In the genomic region with DNA sequence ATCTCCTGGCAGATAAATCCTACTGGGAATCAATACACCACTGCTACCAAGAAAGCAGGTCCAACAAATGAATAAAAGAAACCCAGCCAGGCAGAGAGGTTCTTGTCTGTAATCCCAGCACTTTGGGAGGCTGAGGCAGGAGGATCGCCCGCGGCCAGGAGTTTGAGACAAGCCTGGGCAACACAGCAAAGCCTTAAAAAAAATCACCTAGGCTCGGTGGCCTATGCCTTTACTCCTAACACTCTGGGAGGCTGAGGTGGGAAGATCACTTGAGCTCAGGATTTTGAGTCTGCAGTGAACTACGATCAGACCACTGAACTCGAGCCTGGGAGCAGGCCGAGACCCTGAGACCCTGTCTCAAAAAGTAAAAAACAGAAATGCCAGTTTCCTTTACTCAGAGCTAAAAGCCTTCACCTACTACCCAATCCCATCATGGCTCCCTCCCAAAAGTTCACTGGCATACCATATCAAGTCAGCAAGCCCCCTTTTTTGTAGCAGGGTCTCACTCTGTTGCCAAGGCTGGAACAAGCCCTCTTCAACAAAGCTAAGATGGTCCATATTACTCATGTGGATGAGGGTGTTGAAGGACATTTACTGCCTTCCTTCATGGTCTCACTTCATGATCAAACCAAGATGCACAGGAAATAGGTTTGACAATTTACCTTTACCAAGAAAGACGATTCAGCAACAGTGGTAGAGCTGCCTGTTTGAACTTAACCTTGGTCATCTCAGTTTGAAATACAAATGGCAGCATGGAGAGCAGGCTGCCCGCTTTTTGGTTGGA, we compare ENCODE assay signal across 10 cellular contexts. TPM values are rescaled to one million over a fixed set of nuclear protein-coding genes. Genes with fewer than 3 reads are reported as not detected.
DNase-seq lines count a peak whose midpoint lies in the region; ATAC-seq and TF ChIP-seq lines count a peak whose summit lies in the region.
"Had no signal": no experiment of that assay in that cellular context is flagged by ENCODE, and none has a peak within 500 bp of the region (broad histone marks: within the 10 kb centered on the region; RNA-seq: fewer than 3 reads in every experiment).

No MANE protein-coding gene starts in this region.

- H3K4me1 Mint-ChIP-seq in activated naive CD8-positive, alpha-beta T cell treated with anti-CD3 and anti-CD28 coated beads, Interleukin-2, amount 50 U/mL, for 24 hours: peaks cover 81% of the 10 kb centered on the region

- H3K36me3 Mint-ChIP-seq in activated naive CD8-positive, alpha-beta T cell treated with anti-CD3 and anti-CD28 coated beads, Interleukin-2, amount 50 U/mL, for 24 hours (ENCODE audit: low read depth): peaks cover 81% of the 10 kb centered on the region

- H3K27me3 ChIP-seq in HL-60 (ENCODE audit: insufficient read depth, poor library complexity, severe bottlenecking): no peaks in the 10 kb centered on the region
- no peaks in the 10 kb centered on the region for H3K27me3 ChIP-seq in muscle layer of duodenum (ENCODE audit: low read depth, low read length)

- H3K27me3 Mint-ChIP-seq in activated naive CD8-positive, alpha-beta T cell treated with anti-CD3 and anti-CD28 coated beads, Interleukin-2, amount 50 U/mL, for 24 hours: no peaks in the 10 kb centered on the region
- H3K27me3 Mint-ChIP-seq: progenitor cell of endocrine pancreas had no signal

- H3K36me3 ChIP-seq in muscle layer of duodenum (ENCODE audit: control insufficient read depth in 1 of 2, insufficient read depth in 2 of 2, low read length in 2 of 2): peaks cover 0 to 5% of the 10 kb centered on the region in 2 donors

- H3K9me3 Mint-ChIP-seq in activated naive CD8-positive, alpha-beta T cell treated with anti-CD3 and anti-CD28 coated beads, Interleukin-2, amount 50 U/mL, for 24 hours: no peaks in the 10 kb centered on the region

- TF ChIP-seq CTCF in C4-2B (conservative IDR thresholded peaks at IDR 0.05): no peak
- TF ChIP-seq CTCF in HL-60 (IDR thresholded peaks at IDR 0.05; ENCODE audit: insufficient read depth, low read length): no peak

- peak overlapping the region; percentile 99 for H3K27ac Mint-ChIP-seq in activated naive CD8-positive, alpha-beta T cell treated with anti-CD3 and anti-CD28 coated beads, Interleukin-2, amount 50 U/mL, for 24 hours

- H3K4me3 Mint-ChIP-seq in activated naive CD8-positive, alpha-beta T cell treated with anti-CD3 and anti-CD28 coated beads, Interleukin-2, amount 50 U/mL, for 24 hours: peak overlapping the region; percentile 90

- DNase-seq in HL-60 (ENCODE audit: low read depth in 1 of 2, low spot score in 1 of 2) (no peak), dermis blood vessel endothelial cell (no peak), glomerular visceral epithelial cell (ENCODE audit: extremely low spot score) (no peak)
- no peak for DNase-seq in activated naive CD8-positive, alpha-beta T cell treated with anti-CD3 and anti-CD28 coated beads, Interleukin-2, amount 50 U/mL, for 24 hours
- DNase-seq: GDM1 had no signal

- ATAC-seq in activated naive CD8-positive, alpha-beta T cell treated with anti-CD3 and anti-CD28 coated beads, Interleukin-2, amount 50 U/mL, for 24 hours: no peak
- no peak for ATAC-seq in HG02938 (IDR thresholded peaks at IDR 0.05; ENCODE audit: unreplicated experiment)
- no peak for ATAC-seq in GM19324 (IDR thresholded peaks at IDR 0.05; ENCODE audit: low FRiP score, unreplicated experiment)

- H3K4me3 ChIP-seq in HL-60 (replicated peaks; ENCODE audit: insufficient read depth, low read length) (no peak overlapping the region), muscle layer of duodenum (ENCODE audit: low read depth in 1 of 2, low read length in 2 of 2) (no peak overlapping the region)

- H3K4me1 ChIP-seq in muscle layer of duodenum (ENCODE audit: control insufficient read depth in 1 of 2, insufficient read depth in 2 of 2, low read length in 2 of 2): peaks cover 41 to 43% of the 10 kb centered on the region in 2 donors

- peak overlapping the region; percentile 23 for H3K27ac ChIP-seq in C4-2B
- 0 out of 2 replicates have a peak overlapping the region, but pooled peaks have one; percentile 4 for H3K27ac ChIP-seq in HL-60 (replicated peaks)
- H3K27ac ChIP-seq in muscle layer of duodenum (ENCODE audit: low read length): peak overlapping the region; percentile 53

- no peaks in the 10 kb centered on the region for H3K9me3 ChIP-seq in muscle layer of duodenum (ENCODE audit: control insufficient read depth in 1 of 2, low read length in 2 of 2)

RNA-seq across cellular contexts. Expression of a gene that starts 5.3 kb away (rescaled TPM):
- 97.3 and 135 TPM in 2 replicates for total RNA-seq in dermis blood vessel endothelial cell

RNA-seq across cellular contexts. Expression of a gene that starts 5.5 kb away (rescaled TPM):
- 8.5 and 21.5 TPM in 2 replicates for total RNA-seq in dermis blood vessel endothelial cell
